In the genomic region with DNA sequence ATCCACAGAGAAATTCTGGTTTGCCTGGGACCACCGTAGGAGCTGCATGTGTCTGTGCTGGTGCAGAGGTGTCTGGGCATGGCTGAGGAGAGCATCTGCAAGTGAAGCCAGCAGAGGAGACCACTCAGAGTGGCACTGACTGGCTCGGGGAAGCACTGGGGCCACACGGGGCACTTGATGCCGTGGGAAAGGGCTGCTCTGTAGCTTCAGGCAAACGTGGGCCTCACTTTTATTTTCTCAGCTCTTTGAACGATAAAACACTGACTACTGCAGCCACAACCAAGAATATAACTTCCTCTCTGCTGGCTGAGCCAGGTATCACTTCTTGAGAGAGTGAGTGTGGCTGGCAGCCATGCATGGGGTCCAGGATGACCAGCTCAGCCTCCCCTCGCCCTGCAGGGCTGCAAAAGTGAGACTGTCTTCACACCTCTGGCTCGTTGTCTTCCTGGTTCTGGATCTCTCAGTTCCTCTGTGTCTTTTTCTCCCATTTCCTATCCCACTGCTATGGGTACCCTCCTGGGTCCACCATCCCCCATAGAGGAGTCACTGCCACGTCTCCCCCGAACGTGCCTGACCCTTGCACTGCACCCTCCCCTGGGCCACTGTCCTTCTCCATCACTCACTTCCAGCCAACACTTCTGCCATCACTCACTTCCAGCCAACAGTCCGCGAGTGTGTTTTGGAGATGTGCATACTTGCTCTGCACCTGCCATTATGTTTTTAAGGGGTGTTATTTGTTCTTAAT, we compare ENCODE assay signal across 8 cellular contexts.
DNase-seq lines count a peak whose midpoint lies in the region; ATAC-seq and TF ChIP-seq lines count a peak whose summit lies in the region.

No MANE protein-coding gene starts in this region.

- no peaks in the 10 kb centered on the region for H3K27me3 Mint-ChIP-seq in activated naive CD8-positive, alpha-beta T cell treated with anti-CD3 and anti-CD28 coated beads for 36 hours
- H3K27me3 Mint-ChIP-seq in progenitor cell of endocrine pancreas: no peaks in the 10 kb centered on the region

- peak; percentile 74 for DNase-seq in GM13976 (ENCODE audit: low spot score)
- peak; percentile 34 for DNase-seq in activated naive CD8-positive, alpha-beta T cell treated with anti-CD3 and anti-CD28 coated beads for 36 hours
- DNase-seq in posterior vena cava (ENCODE audit: low spot score): peak; percentile 64
- DNase-seq in dedifferentiated amniotic fluid mesenchymal stem cell (ENCODE audit: extremely low spot score): no peak
- DNase-seq in progenitor cell of endocrine pancreas (ENCODE audit: low spot score, unreplicated experiment): no peak
- no peak for DNase-seq in NCI-H2196 (lab: John Stamatoyannopoulos, UW; ENCODE audit: unreplicated experiment)
- no peak for DNase-seq in NCI-H1092 treated with DMSO at 0.1 percent for 48 hours (lab: John Stamatoyannopoulos, UW)

- peaks cover 9% of the 10 kb centered on the region for H3K9me3 Mint-ChIP-seq in activated naive CD8-positive, alpha-beta T cell treated with anti-CD3 and anti-CD28 coated beads for 36 hours
- H3K9me3 Mint-ChIP-seq in progenitor cell of endocrine pancreas (ENCODE audit: low read depth): no peaks in the 10 kb centered on the region

- H3K4me3 Mint-ChIP-seq in activated naive CD8-positive, alpha-beta T cell treated with anti-CD3 and anti-CD28 coated beads for 36 hours: peak overlapping the region; percentile 69
- H3K4me3 Mint-ChIP-seq in progenitor cell of endocrine pancreas (ENCODE audit: low read depth): no peak overlapping the region

- no peak for TF ChIP-seq CTCF in GM13976 (IDR thresholded peaks at IDR 0.05; ENCODE audit: borderline replicate concordance, control extremely low read depth, extremely low read depth, insufficient read depth, missing control alignments)
- TF ChIP-seq CTCF in progenitor cell of endocrine pancreas (IDR thresholded peaks at IDR 0.05; ENCODE audit: unreplicated experiment): no peak

- intact Hi-C loops in posterior vena cava (cut with DNase I): no loop called here

- H3K4me1 Mint-ChIP-seq in activated naive CD8-positive, alpha-beta T cell treated with anti-CD3 and anti-CD28 coated beads for 36 hours: peaks cover 80% of the 10 kb centered on the region
- no peaks in the 10 kb centered on the region for H3K4me1 Mint-ChIP-seq in progenitor cell of endocrine pancreas (ENCODE audit: low read depth)

- peak overlapping the region; percentile 95 for H3K27ac Mint-ChIP-seq in activated naive CD8-positive, alpha-beta T cell treated with anti-CD3 and anti-CD28 coated beads for 36 hours
- no peak overlapping the region for H3K27ac Mint-ChIP-seq in progenitor cell of endocrine pancreas

- peak; percentile 63 for ATAC-seq in HG03060 (IDR thresholded peaks at IDR 0.05; ENCODE audit: low read depth, unreplicated experiment)

- peaks cover 70% of the 10 kb centered on the region for H3K36me3 Mint-ChIP-seq in activated naive CD8-positive, alpha-beta T cell treated with anti-CD3 and anti-CD28 coated beads for 36 hours
- peaks cover 5% of the 10 kb centered on the region for H3K36me3 Mint-ChIP-seq in progenitor cell of endocrine pancreas (ENCODE audit: insufficient read depth)

- in situ Hi-C loops in GM13976 (cut with MboI; ENCODE audit: low sequenced_read_pairs, unreplicated experiment): no loop called here

Comparison
In these comparisons a context has a peak if more than half of its experiments do, and no peak if none do; other contexts are left out.
1. DNase-seq: peak in GM13976 (single experiment), activated naive CD8-positive, alpha-beta T cell treated with anti-CD3 and anti-CD28 coated beads for 36 hours (single experiment) and posterior vena cava (single experiment); none in dedifferentiated amniotic fluid mesenchymal stem cell (single experiment), progenitor cell of endocrine pancreas (single experiment), NCI-H2196 (single experiment) and NCI-H1092 treated with DMSO at 0.1 percent for 48 hours (single experiment).